16 cellular contexts compared by ENCODE assay signal in the genomic region with DNA sequence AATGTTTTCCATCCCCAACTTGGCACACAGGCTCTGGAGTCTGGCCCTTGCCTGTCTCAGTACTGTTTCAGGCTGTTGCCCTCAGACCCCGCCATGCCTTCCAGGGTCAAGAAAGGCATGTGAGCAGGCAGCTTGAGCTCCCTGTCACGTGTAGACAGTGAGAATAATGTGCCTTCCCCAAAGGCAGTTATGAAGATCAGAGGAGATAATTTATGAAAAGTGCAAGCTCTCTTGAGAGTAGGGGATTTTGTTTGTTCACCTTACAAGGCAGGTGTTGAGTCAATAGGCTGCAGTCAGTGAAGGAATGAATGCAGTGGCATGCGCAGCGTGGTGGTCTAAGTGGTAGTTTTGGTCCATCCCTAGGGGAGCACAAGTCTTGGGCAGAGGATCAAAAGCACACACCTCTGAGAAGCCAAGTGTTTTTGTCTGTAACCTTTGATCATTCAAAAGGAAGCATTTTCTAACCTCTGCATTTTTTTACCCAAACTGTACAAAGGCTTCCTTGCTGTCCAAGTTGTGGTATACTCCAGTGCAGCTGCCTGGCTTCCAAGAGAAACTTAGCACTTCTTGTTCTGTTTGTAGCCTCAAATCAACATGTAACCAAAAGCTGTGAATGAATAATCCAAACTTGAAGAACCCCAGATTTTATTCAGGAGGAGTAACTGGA. TPM values are rescaled to one million over a fixed set of nuclear protein-coding genes. Genes with fewer than 3 reads are reported as not detected.
DNase-seq lines count a peak whose midpoint lies in the region; ATAC-seq and TF ChIP-seq lines count a peak whose summit lies in the region.
"Had no signal": no experiment of that assay in that cellular context is flagged by ENCODE, and none has a peak within 500 bp of the region (broad histone marks: within the 10 kb centered on the region; RNA-seq: fewer than 3 reads in every experiment).

No MANE protein-coding gene starts in this region.

- H3K9me3 Mint-ChIP-seq in activated CD4-positive, alpha-beta T cell treated with anti-CD3 and anti-CD28 coated beads, Interleukin-2, amount 10 ng/mL, durations not matched to agents 7 days and 5 days, result peaks cover 7% of the 10 kb centered on the region
- peaks cover 0 to 5% (median 0%) of the 10 kb centered on the region in 11 donors for H3K9me3 Mint-ChIP-seq in naive thymus-derived CD4-positive, alpha-beta T cell
- H3K9me3 Mint-ChIP-seq in stimulated activated effector memory CD8-positive, alpha-beta T cell treated with anti-CD3 and anti-CD28 coated beads, Interleukin-12 subunit alpha, Interleukin-12 subunit beta, amount 100 ng/mL, for 72 hours, result no peaks in the 10 kb centered on the region

- 88 to 93% methylated on average over 4 of the region's 4 CpGs for WGBS in upper lobe of left lung, 2 donors

- no peak overlapping the region for H3K4me3 ChIP-seq in naive thymus-derived CD4-positive, alpha-beta T cell (ENCODE audit: low read length)
- H3K4me3 ChIP-seq in upper lobe of left lung, result no peak overlapping the region
- H3K4me3 ChIP-seq: breast epithelium, SK-N-MC had no signal

- H3K4me3 Mint-ChIP-seq in activated CD4-positive, alpha-beta T cell treated with anti-CD3 and anti-CD28 coated beads, Interleukin-2, amount 10 ng/mL, durations not matched to agents 7 days and 5 days, result no peak overlapping the region
- peak overlapping the region in 8 of 10 donors; percentile 11 to 74 (median 48) for H3K4me3 Mint-ChIP-seq in naive thymus-derived CD4-positive, alpha-beta T cell
- H3K4me3 Mint-ChIP-seq in stimulated activated effector memory CD8-positive, alpha-beta T cell treated with anti-CD3 and anti-CD28 coated beads, Interleukin-12 subunit alpha, Interleukin-12 subunit beta, amount 100 ng/mL, for 72 hours, result no peak overlapping the region
- H3K4me3 Mint-ChIP-seq: activated naive CD8-positive, alpha-beta T cell treated with anti-CD3 and anti-CD28 coated beads, Interleukin-2, amount 10 ng/mL, durations not matched to agents 7 days and 5 days had no signal

- peaks cover 48% of the 10 kb centered on the region for H3K36me3 Mint-ChIP-seq in activated CD4-positive, alpha-beta T cell treated with anti-CD3 and anti-CD28 coated beads, Interleukin-2, amount 10 ng/mL, durations not matched to agents 7 days and 5 days (ENCODE audit: low read depth)
- peaks cover 5 to 31% (median 14%) of the 10 kb centered on the region in 5 donors for H3K36me3 Mint-ChIP-seq in naive thymus-derived CD4-positive, alpha-beta T cell
- H3K36me3 Mint-ChIP-seq in stimulated activated effector memory CD8-positive, alpha-beta T cell treated with anti-CD3 and anti-CD28 coated beads, Interleukin-12 subunit alpha, Interleukin-12 subunit beta, amount 100 ng/mL, for 72 hours, result no peaks in the 10 kb centered on the region

- peak overlapping the region; percentile 43 for H3K27ac Mint-ChIP-seq in activated CD4-positive, alpha-beta T cell treated with anti-CD3 and anti-CD28 coated beads, Interleukin-2, amount 10 ng/mL, durations not matched to agents 7 days and 5 days
- H3K27ac Mint-ChIP-seq in naive thymus-derived CD4-positive, alpha-beta T cell, result peak overlapping the region in 8 of 9 donors; percentile 28 to 90 (median 78)
- no peak overlapping the region for H3K27ac Mint-ChIP-seq in stimulated activated effector memory CD8-positive, alpha-beta T cell treated with anti-CD3 and anti-CD28 coated beads, Interleukin-12 subunit alpha, Interleukin-12 subunit beta, amount 100 ng/mL, for 72 hours
- H3K27ac Mint-ChIP-seq: activated naive CD8-positive, alpha-beta T cell treated with anti-CD3 and anti-CD28 coated beads, Interleukin-2, amount 10 ng/mL, durations not matched to agents 7 days and 5 days had no signal

- H3K4me1 ChIP-seq in naive thymus-derived CD4-positive, alpha-beta T cell (ENCODE audit: control insufficient read depth in 2 of 2, insufficient read depth in 2 of 2, low read length in 2 of 2), result peaks cover 0 to 27% of the 10 kb centered on the region in 2 donors
- H3K4me1 ChIP-seq in upper lobe of left lung, result peaks cover 0 to 3% (median 2%) of the 10 kb centered on the region in 4 donors

- no peak for TF ChIP-seq EP300 in upper lobe of left lung (IDR thresholded peaks at IDR 0.05)

- peak overlapping the region; percentile 31 for H3K27ac ChIP-seq in naive thymus-derived CD4-positive, alpha-beta T cell (ENCODE audit: low read depth, low read length)
- H3K27ac ChIP-seq in upper lobe of left lung, result no peak overlapping the region
- H3K27ac ChIP-seq: breast epithelium, SK-N-MC had no signal

- TF ChIP-seq CTCF in upper lobe of left lung (IDR thresholded peaks at IDR 0.05), result no peak

- ATAC-seq in GM18861 (IDR thresholded peaks at IDR 0.05; ENCODE audit: unreplicated experiment) (peak; percentile 54), HG03064 (IDR thresholded peaks at IDR 0.05; ENCODE audit: low read depth, unreplicated experiment) (peak; percentile 65), upper lobe of left lung (ENCODE audit: low FRiP score in 2 of 2) (no peak)
- peak; percentile 63 for ATAC-seq in naive thymus-derived CD4-positive, alpha-beta T cell
- no peak for ATAC-seq in stimulated activated effector memory CD8-positive, alpha-beta T cell treated with anti-CD3 and anti-CD28 coated beads, Interleukin-12 subunit alpha, Interleukin-12 subunit beta, amount 100 ng/mL, for 72 hours

- no peaks in the 10 kb centered on the region for H3K27me3 Mint-ChIP-seq in activated CD4-positive, alpha-beta T cell treated with anti-CD3 and anti-CD28 coated beads, Interleukin-2, amount 10 ng/mL, durations not matched to agents 7 days and 5 days
- H3K27me3 Mint-ChIP-seq in naive thymus-derived CD4-positive, alpha-beta T cell, result no peaks in the 10 kb centered on the region
- H3K27me3 Mint-ChIP-seq: activated naive CD8-positive, alpha-beta T cell treated with anti-CD3 and anti-CD28 coated beads, Interleukin-2, amount 10 ng/mL, durations not matched to agents 7 days and 5 days had no signal

- POLR2A ChIA-PET in activated CD4-positive, alpha-beta T cell treated with anti-CD3 and anti-CD28 coated beads, Interleukin-2, amount 10 ng/mL, durations not matched to agents 7 days and 5 days (lab: Charles Lee), result no interaction called here
- POLR2A ChIA-PET in naive thymus-derived CD4-positive, alpha-beta T cell (lab: Charles Lee), result interaction anchor here (0.6 to 2.3 kb wide), 4 partner anchors 9 to 463 kb away, joined by 3 to 11 read pairs (median 4); no protein-coding TSS in a partner anchor

- intact Hi-C loops in naive thymus-derived CD4-positive, alpha-beta T cell (cut with micrococcal nuclease), result loop anchor here in 1 of 2 donors (1.0 kb wide), 1 partner anchor 15 kb away; the partner anchor contains the start of gene HADH

- H3K27me3 ChIP-seq in naive thymus-derived CD4-positive, alpha-beta T cell (ENCODE audit: control insufficient read depth in 2 of 2, insufficient read depth in 2 of 2, low read length in 2 of 2), result no peaks in the 10 kb centered on the region
- H3K27me3 ChIP-seq in upper lobe of left lung, result no peaks in the 10 kb centered on the region
- H3K27me3 ChIP-seq: breast epithelium had no signal

- peaks cover 35% of the 10 kb centered on the region for H3K4me1 Mint-ChIP-seq in activated CD4-positive, alpha-beta T cell treated with anti-CD3 and anti-CD28 coated beads, Interleukin-2, amount 10 ng/mL, durations not matched to agents 7 days and 5 days
- H3K4me1 Mint-ChIP-seq in naive thymus-derived CD4-positive, alpha-beta T cell, result peaks cover 17 to 84% (median 62%) of the 10 kb centered on the region in 7 donors
- peaks cover 16% of the 10 kb centered on the region for H3K4me1 Mint-ChIP-seq in stimulated activated effector memory CD8-positive, alpha-beta T cell treated with anti-CD3 and anti-CD28 coated beads, Interleukin-12 subunit alpha, Interleukin-12 subunit beta, amount 100 ng/mL, for 72 hours

- no peaks in the 10 kb centered on the region for H3K9me3 ChIP-seq in naive thymus-derived CD4-positive, alpha-beta T cell (ENCODE audit: control insufficient read depth in 2 of 3, low read length in 3 of 3)
- no peaks in the 10 kb centered on the region for H3K9me3 ChIP-seq in upper lobe of left lung
- H3K9me3 ChIP-seq: breast epithelium had no signal

- H3K36me3 ChIP-seq in naive thymus-derived CD4-positive, alpha-beta T cell (ENCODE audit: control insufficient read depth in 2 of 3, insufficient read depth in 3 of 3, low read length in 3 of 3), result no peaks in the 10 kb centered on the region
- no peaks in the 10 kb centered on the region for H3K36me3 ChIP-seq in upper lobe of left lung
- H3K36me3 ChIP-seq: breast epithelium had no signal

- TF ChIP-seq POLR2A in upper lobe of left lung (IDR thresholded peaks at IDR 0.05), result no peak

- no peak for DNase-seq in activated CD4-positive, alpha-beta T cell treated with anti-CD3 and anti-CD28 coated beads, Interleukin-2, amount 10 ng/mL, durations not matched to agents 7 days and 5 days
- no peak for DNase-seq in activated CD4-positive, alpha-beta T cell treated with anti-CD3 and anti-CD28 coated beads for 4 hours
- peak in 6 of 9 donors; percentile 20 to 46 (median 34) for DNase-seq in naive thymus-derived CD4-positive, alpha-beta T cell
- DNase-seq in NCI-H446 (lab: John Stamatoyannopoulos, UW) (no peak), upper lobe of left lung (no peak)
- DNase-seq in stimulated activated effector memory CD8-positive, alpha-beta T cell treated with anti-CD3 and anti-CD28 coated beads, Interleukin-12 subunit alpha, Interleukin-12 subunit beta, amount 100 ng/mL, for 72 hours (ENCODE audit: low spot score in 2 of 2), result no peak
- DNase-seq: activated CD8-positive, alpha-beta memory T cell treated with anti-CD3 and anti-CD28 coated beads for 24 hours; activated naive CD8-positive, alpha-beta T cell treated with anti-CD3 and anti-CD28 coated beads, Interleukin-2, amount 10 ng/mL, durations not matched to agents 7 days and 5 days; HCEC 1CT; kidney glomerular epithelial cell; NCI-H146; stimulated activated CD4-positive, alpha-beta T cell treated with anti-CD3 and anti-CD28 coated beads, Interleukin-4, amount 100 ng/mL, for 4 hours had no signal

- CTCF ChIA-PET in activated CD4-positive, alpha-beta T cell treated with anti-CD3 and anti-CD28 coated beads, Interleukin-2, amount 10 ng/mL, durations not matched to agents 7 days and 5 days (lab: Charles Lee), result no interaction called here
- CTCF ChIA-PET in naive thymus-derived CD4-positive, alpha-beta T cell (lab: Charles Lee), result interaction anchor here (0.5 kb wide), 1 partner anchor 1416 kb away, joined by 3 read pairs; no protein-coding TSS in a partner anchor

RNA-seq across cellular contexts. Expression of gene HADH, which starts 14.4 kb away (rescaled TPM):
- total RNA-seq in activated CD4-positive, alpha-beta T cell treated with anti-CD3 and anti-CD28 coated beads, Interleukin-2, amount 10 ng/mL, durations not matched to agents 7 days and 5 days, result 10 to 100 TPM; 68.1 to 73.1 TPM
- total RNA-seq in naive thymus-derived CD4-positive, alpha-beta T cell, result 10 to 100 TPM; 16.5 to 38.8 (median 29.7) TPM
- 10 to 100 TPM; 43.0 to 45.1 TPM for polyA plus RNA-seq in naive thymus-derived CD4-positive, alpha-beta T cell
- total RNA-seq in upper lobe of left lung, result 10 to 100 TPM; 27.2 to 57.1 (median 36.1) TPM

Comparison
In these comparisons a context has a peak if more than half of its experiments do, and no peak if none do; other contexts are left out.
1. DNase-seq: peak in naive thymus-derived CD4-positive, alpha-beta T cell (6 of 9); none in activated CD4-positive, alpha-beta T cell treated with anti-CD3 and anti-CD28 coated beads, Interleukin-2, amount 10 ng/mL, durations not matched to agents 7 days and 5 days (single experiment), activated CD4-positive, alpha-beta T cell treated with anti-CD3 and anti-CD28 coated beads for 4 hours (0 of 2), NCI-H446 (0 of 2), stimulated activated effector memory CD8-positive, alpha-beta T cell treated with anti-CD3 and anti-CD28 coated beads, Interleukin-12 subunit alpha, Interleukin-12 subunit beta, amount 100 ng/mL, for 72 hours (0 of 2) and upper lobe of left lung (0 of 2).
2. H3K4me3 Mint-ChIP-seq: peak in naive thymus-derived CD4-positive, alpha-beta T cell (8 of 10); none in activated CD4-positive, alpha-beta T cell treated with anti-CD3 and anti-CD28 coated beads, Interleukin-2, amount 10 ng/mL, durations not matched to agents 7 days and 5 days (single experiment) and stimulated activated effector memory CD8-positive, alpha-beta T cell treated with anti-CD3 and anti-CD28 coated beads, Interleukin-12 subunit alpha, Interleukin-12 subunit beta, amount 100 ng/mL, for 72 hours (single experiment).
3. ATAC-seq: peak in GM18861 (single experiment), HG03064 (single experiment) and naive thymus-derived CD4-positive, alpha-beta T cell (single experiment); none in stimulated activated effector memory CD8-positive, alpha-beta T cell treated with anti-CD3 and anti-CD28 coated beads, Interleukin-12 subunit alpha, Interleukin-12 subunit beta, amount 100 ng/mL, for 72 hours (single experiment) and upper lobe of left lung (0 of 2).